ENCODE assay signal across 14 cellular contexts in the genomic region with DNA sequence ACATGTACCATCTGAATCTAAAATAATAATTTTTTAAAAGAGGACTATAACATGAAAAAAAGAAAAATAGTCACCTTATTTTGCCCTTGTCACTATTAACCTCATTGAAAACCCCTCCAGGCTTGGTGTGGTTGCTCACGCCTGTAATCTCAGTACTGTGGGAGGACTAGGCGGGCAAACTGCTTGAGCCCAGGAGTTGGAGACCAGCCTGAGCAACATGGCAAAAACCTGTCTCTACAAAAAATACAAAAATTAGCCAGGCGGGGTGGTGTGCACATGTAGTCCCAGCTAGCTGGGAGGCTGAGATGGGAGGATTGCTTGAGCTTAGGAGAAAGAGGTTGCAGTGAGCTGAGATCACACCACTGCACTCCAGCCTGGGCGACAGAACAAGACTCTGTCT.
A peak's percentile ranks its signal among the peaks of the same experiment; 100 is the strongest.
DNase-seq lines count a peak whose midpoint lies in the region; ATAC-seq lines count a peak whose summit lies in the region.
"Had no signal": no experiment of that assay in that cellular context is flagged by ENCODE, and none has a peak within 500 bp of the region (broad histone marks: within the 10 kb centered on the region; RNA-seq: fewer than 3 reads in every experiment).

No MANE protein-coding gene starts in this region.

- no peaks in the 10 kb centered on the region for H3K9me3 ChIP-seq in CD8-positive, alpha-beta memory T cell (ENCODE audit: low read length)

- H3K4me1 ChIP-seq in CD8-positive, alpha-beta memory T cell (ENCODE audit: insufficient read depth, low read length) = peaks cover 26% of the 10 kb centered on the region

- H3K4me1 Mint-ChIP-seq in T-helper 1 cell treated with Interleukin-12 subunit alpha and Interleukin-12 subunit beta and Interleukin-4 antibody, amounts not matched to agents 30 μg/mL and 1 μg/mL, for 36 hours (ENCODE audit: low read depth) = peaks cover 51% of the 10 kb centered on the region
- peaks cover 15 to 30% (median 20%) of the 10 kb centered on the region in 3 donors for H3K4me1 Mint-ChIP-seq in CD8-positive, alpha-beta memory T cell
- peaks cover 50% of the 10 kb centered on the region for H3K4me1 Mint-ChIP-seq in activated CD4-positive, alpha-beta memory T cell treated with anti-CD3 and anti-CD28 coated beads for 36 hours (ENCODE audit: low read depth)
- H3K4me1 Mint-ChIP-seq in effector memory CD8-positive, alpha-beta T cell (ENCODE audit: low read depth in 2 of 2) = peaks cover 8 to 22% of the 10 kb centered on the region in 2 donors

- peak overlapping the region; percentile 85 for H3K27ac Mint-ChIP-seq in T-helper 1 cell treated with Interleukin-12 subunit alpha and Interleukin-12 subunit beta and Interleukin-4 antibody, amounts not matched to agents 30 μg/mL and 1 μg/mL, for 36 hours
- H3K27ac Mint-ChIP-seq in CD8-positive, alpha-beta memory T cell = peak overlapping the region; percentile 16 to 95 (median 88)
- peak overlapping the region; percentile 60 for H3K27ac Mint-ChIP-seq in activated CD4-positive, alpha-beta memory T cell treated with anti-CD3 and anti-CD28 coated beads for 36 hours
- peak overlapping the region in 1 of 2 donors; percentile 91 for H3K27ac Mint-ChIP-seq in effector memory CD8-positive, alpha-beta T cell
- H3K27ac Mint-ChIP-seq: type B pancreatic cell had no signal

- no peaks in the 10 kb centered on the region for H3K27me3 Mint-ChIP-seq in T-helper 1 cell treated with Interleukin-12 subunit alpha and Interleukin-12 subunit beta and Interleukin-4 antibody, amounts not matched to agents 30 μg/mL and 1 μg/mL, for 36 hours (ENCODE audit: low read depth)
- H3K27me3 Mint-ChIP-seq in CD8-positive, alpha-beta memory T cell = peaks cover 0 to 1% of the 10 kb centered on the region in 2 donors
- H3K27me3 Mint-ChIP-seq in activated CD4-positive, alpha-beta memory T cell treated with anti-CD3 and anti-CD28 coated beads for 36 hours = no peaks in the 10 kb centered on the region
- H3K27me3 Mint-ChIP-seq in effector memory CD8-positive, alpha-beta T cell = no peaks in the 10 kb centered on the region

- H3K36me3 ChIP-seq in CD8-positive, alpha-beta memory T cell (ENCODE audit: insufficient read depth, low read length) = no peaks in the 10 kb centered on the region

- H3K27ac ChIP-seq in CD8-positive, alpha-beta memory T cell (ENCODE audit: low read depth, low read length) = no peak overlapping the region

- H3K27me3 ChIP-seq in CD8-positive, alpha-beta memory T cell (ENCODE audit: insufficient read depth, low read length, poor library complexity, severe bottlenecking) = no peaks in the 10 kb centered on the region

- peak overlapping the region; percentile 41 for H3K4me3 Mint-ChIP-seq in T-helper 1 cell treated with Interleukin-12 subunit alpha and Interleukin-12 subunit beta and Interleukin-4 antibody, amounts not matched to agents 30 μg/mL and 1 μg/mL, for 36 hours
- H3K4me3 Mint-ChIP-seq in CD8-positive, alpha-beta memory T cell = peak overlapping the region in 1 of 7 donors; percentile 42
- no peak overlapping the region for H3K4me3 Mint-ChIP-seq in activated CD4-positive, alpha-beta memory T cell treated with anti-CD3 and anti-CD28 coated beads for 36 hours
- peak overlapping the region in 1 of 2 donors; percentile 14 for H3K4me3 Mint-ChIP-seq in effector memory CD8-positive, alpha-beta T cell
- H3K4me3 Mint-ChIP-seq: type B pancreatic cell had no signal

- ATAC-seq in effector memory CD8-positive, alpha-beta T cell (replicated peaks) = peak; percentile 34
- no peak for ATAC-seq in sciatic nerve

- H3K36me3 Mint-ChIP-seq in T-helper 1 cell treated with Interleukin-12 subunit alpha and Interleukin-12 subunit beta and Interleukin-4 antibody, amounts not matched to agents 30 μg/mL and 1 μg/mL, for 36 hours (ENCODE audit: low read depth) = peaks cover 5% of the 10 kb centered on the region
- no peaks in the 10 kb centered on the region for H3K36me3 Mint-ChIP-seq in CD8-positive, alpha-beta memory T cell
- H3K36me3 Mint-ChIP-seq in activated CD4-positive, alpha-beta memory T cell treated with anti-CD3 and anti-CD28 coated beads for 36 hours = no peaks in the 10 kb centered on the region
- no peaks in the 10 kb centered on the region for H3K36me3 Mint-ChIP-seq in effector memory CD8-positive, alpha-beta T cell (ENCODE audit: insufficient read depth)
- H3K36me3 Mint-ChIP-seq: type B pancreatic cell had no signal

- H3K4me3 ChIP-seq in CD8-positive, alpha-beta memory T cell (ENCODE audit: low read length) = no peak overlapping the region

- POLR2A ChIA-PET in CD8-positive, alpha-beta memory T cell (lab: Charles Lee) = interaction anchor here (0.5 to 2.0 kb wide), 3 partner anchors 43 to 126 kb away, joined by 3 to 13 read pairs (median 7); a partner anchor contains a TSS
- POLR2A ChIA-PET in activated CD4-positive, alpha-beta memory T cell treated with anti-CD3 and anti-CD28 coated beads for 36 hours (lab: Charles Lee) = interaction anchor here (1.0 to 1.6 kb wide), 5 partner anchors 12 to 136 kb away, joined by 3 to 9 read pairs (median 6); a partner anchor contains a TSS

- no peaks in the 10 kb centered on the region for H3K9me3 Mint-ChIP-seq in T-helper 1 cell treated with Interleukin-12 subunit alpha and Interleukin-12 subunit beta and Interleukin-4 antibody, amounts not matched to agents 30 μg/mL and 1 μg/mL, for 36 hours
- H3K9me3 Mint-ChIP-seq in CD8-positive, alpha-beta memory T cell = no peaks in the 10 kb centered on the region
- no peaks in the 10 kb centered on the region for H3K9me3 Mint-ChIP-seq in activated CD4-positive, alpha-beta memory T cell treated with anti-CD3 and anti-CD28 coated beads for 36 hours
- no peaks in the 10 kb centered on the region for H3K9me3 Mint-ChIP-seq in effector memory CD8-positive, alpha-beta T cell
- H3K9me3 Mint-ChIP-seq: IgD-negative memory B cell had no signal

- CTCF ChIA-PET in CD8-positive, alpha-beta memory T cell (lab: Charles Lee) = interaction anchor here (1.3 to 4.1 kb wide), 2 partner anchors 11 to 136 kb away, joined by 8 to 16 read pairs; no protein-coding TSS in a partner anchor
- CTCF ChIA-PET in activated CD4-positive, alpha-beta memory T cell treated with anti-CD3 and anti-CD28 coated beads for 36 hours (lab: Charles Lee) = interaction anchor here (0.8 to 2.3 kb wide), 3 partner anchors 10 to 136 kb away, joined by 3 to 9 read pairs (median 8); no protein-coding TSS in a partner anchor

- DNase-seq in T-helper 1 cell (no peak), NCI-H345 (lab: John Stamatoyannopoulos, UW) (no peak), sciatic nerve (ENCODE audit: low spot score) (no peak), CD1c-positive myeloid dendritic cell (ENCODE audit: extremely low spot score) (no peak)
- no peak for DNase-seq in CD8-positive, alpha-beta memory T cell
- DNase-seq in activated CD4-positive, alpha-beta memory T cell treated with anti-CD3 and anti-CD28 coated beads for 36 hours = peak; percentile 24
- no peak for DNase-seq in effector memory CD8-positive, alpha-beta T cell
- DNase-seq: 8988T, GOT3, NCI-H2081 treated with DMSO at 0.1 percent for 48 hours, NCI-H446 had no signal

- intact Hi-C loops in activated CD4-positive, alpha-beta memory T cell treated with anti-CD3 and anti-CD28 coated beads for 36 hours (cut with micrococcal nuclease) = loop anchor here (1.0 kb wide), 3 partner anchors 12 to 57 kb away; no protein-coding TSS in a partner anchor
- intact Hi-C loops in sciatic nerve (cut with DNase I) = no loop called here
